23 cellular contexts compared by ENCODE assay signal in the genomic region with DNA sequence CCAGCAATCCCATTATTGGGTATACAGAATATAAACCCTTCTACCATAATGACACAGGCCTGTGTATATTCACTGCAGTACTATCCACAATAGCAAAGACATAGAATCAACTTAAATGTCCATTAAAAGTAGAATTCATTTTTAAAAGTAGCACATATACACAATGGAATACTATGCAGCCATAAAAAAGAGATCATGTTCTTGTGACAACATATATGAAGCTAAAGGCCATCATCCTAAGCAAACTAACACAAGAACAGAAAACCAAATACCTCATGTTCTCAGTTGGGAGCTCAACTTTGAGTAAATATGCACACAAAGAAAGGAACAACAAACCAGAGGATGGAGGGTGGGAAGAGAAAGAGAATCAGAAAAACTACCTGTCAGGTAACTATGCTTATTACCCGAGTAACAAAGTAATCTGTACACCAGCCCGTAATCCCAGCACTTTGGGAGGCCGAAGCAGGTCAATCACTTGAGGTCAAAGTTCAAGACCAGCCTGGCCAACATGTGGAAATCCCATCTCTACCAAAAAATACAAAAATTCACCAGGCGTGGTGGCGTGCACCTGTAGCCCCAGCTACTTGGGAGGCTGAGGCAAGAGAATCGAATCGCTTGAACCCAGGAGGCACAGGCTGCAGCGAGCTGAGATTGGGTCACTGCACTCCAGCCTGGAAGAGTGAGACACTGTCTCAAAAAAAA.
"Had no signal": no experiment of that assay in that cellular context is flagged by ENCODE, and none has a peak within 500 bp of the region (broad histone marks: within the 10 kb centered on the region; RNA-seq: fewer than 3 reads in every experiment).

No MANE protein-coding gene starts in this region.

- H3K4me1 Mint-ChIP-seq: neural progenitor cell had no signal

- H3K9me3 Mint-ChIP-seq: stimulated activated memory B cell treated with anti-CD40 and anti-IgM and Interleukin-4, amounts not matched to agents 10 μg/mL and 1 μg/mL and 100 μg/mL, for 72 hours had no signal

- H3K4me1 ChIP-seq: neural progenitor cell had no signal

- H2AFZ ChIP-seq: neural progenitor cell had no signal

- H3K4me3 Mint-ChIP-seq: activated naive CD4-positive, alpha-beta T cell treated with anti-CD3 and anti-CD28 coated beads for 36 hours; activated naive CD8-positive, alpha-beta T cell treated with anti-CD3 and anti-CD28 coated beads, Interleukin-2, amount 50 U/mL, for 24 hours; naive B cell; neural progenitor cell; stimulated activated memory B cell treated with anti-CD40 and anti-IgM and Interleukin-4, amounts not matched to agents 10 μg/mL and 1 μg/mL and 100 μg/mL, for 72 hours; T-helper 1 cell treated with Interleukin-12 subunit alpha and Interleukin-12 subunit beta and Interleukin-4 antibody, amounts not matched to agents 30 μg/mL and 1 μg/mL, for 36 hours had no signal

- DNase-seq: activated CD4-positive, alpha-beta T cell treated with anti-CD3 and anti-CD28 coated beads for 4 hours; activated CD4-positive, alpha-beta T cell treated with anti-CD3 and anti-CD28 coated beads, Interleukin-2, amount 50 U/mL, for 48 hours; activated CD4-positive, CD25-positive, alpha-beta regulatory T cell; activated CD8-positive, alpha-beta memory T cell treated with anti-CD3 and anti-CD28 coated beads, Interleukin-2, amount 50 U/mL, for 48 hours; activated effector memory CD4-positive, alpha-beta T cell treated with Interleukin-2 at 50 U/mL for 16 hours; activated naive CD4-positive, alpha-beta T cell treated with anti-CD3 and anti-CD28 coated beads for 36 hours; activated naive CD8-positive, alpha-beta T cell treated with anti-CD3 and anti-CD28 coated beads, Interleukin-2, amount 50 U/mL, for 24 hours; activated T-cell treated with anti-CD3 and anti-CD28 coated beads, Interleukin-2, amount 50 U/mL, for 48 hours; head of caudate nucleus; hypothalamus; islet precursor cell; left cardiac atrium; naive B cell; stimulated activated CD4-positive, alpha-beta T cell treated with anti-CD3 and anti-CD28 coated beads, Interleukin-15, amount 100 ng/mL, for 24 hours; upper lobe of left lung had no signal

- H3K36me3 ChIP-seq: thoracic aorta had no signal

- H3K27me3 ChIP-seq: gastroesophageal sphincter, neural progenitor cell, upper lobe of left lung had no signal

- H3K4me2 ChIP-seq: neural progenitor cell, smooth muscle cell had no signal

- H3K27me3 Mint-ChIP-seq: activated naive CD8-positive, alpha-beta T cell treated with anti-CD3 and anti-CD28 coated beads, Interleukin-2, amount 50 U/mL, for 24 hours; naive B cell; stimulated activated memory B cell treated with anti-CD40 and anti-IgM and Interleukin-4, amounts not matched to agents 10 μg/mL and 1 μg/mL and 100 μg/mL, for 72 hours had no signal

- H3K9ac ChIP-seq: neural progenitor cell had no signal

- ATAC-seq: activated naive CD8-positive, alpha-beta T cell treated with anti-CD3 and anti-CD28 coated beads, Interleukin-2, amount 50 U/mL, for 24 hours; gastroesophageal sphincter; left cardiac atrium; sciatic nerve; stimulated activated memory B cell treated with anti-CD40 and anti-IgM and Interleukin-4, amounts not matched to agents 10 μg/mL and 1 μg/mL and 100 μg/mL, for 72 hours had no signal

- H3K27ac Mint-ChIP-seq: activated naive CD4-positive, alpha-beta T cell treated with anti-CD3 and anti-CD28 coated beads for 36 hours; activated naive CD8-positive, alpha-beta T cell treated with anti-CD3 and anti-CD28 coated beads, Interleukin-2, amount 50 U/mL, for 24 hours; neural progenitor cell; stimulated activated memory B cell treated with anti-CD40 and anti-IgM and Interleukin-4, amounts not matched to agents 10 μg/mL and 1 μg/mL and 100 μg/mL, for 72 hours; T-helper 1 cell treated with Interleukin-12 subunit alpha and Interleukin-12 subunit beta and Interleukin-4 antibody, amounts not matched to agents 30 μg/mL and 1 μg/mL, for 36 hours had no signal

- H3K27ac ChIP-seq: gastroesophageal sphincter, neural progenitor cell, thoracic aorta, upper lobe of left lung had no signal

- H3K9me3 ChIP-seq: gastroesophageal sphincter, thoracic aorta, upper lobe of left lung had no signal

- H3K4me3 ChIP-seq: gastroesophageal sphincter, lung, neural progenitor cell, smooth muscle cell, thoracic aorta, upper lobe of left lung had no signal
